Comparison of ENCODE assay signal across 1 cellular context in genomic region chrX:153888344-153888743, GRCh38.
TF ChIP-seq lines count a peak whose summit lies in the region.

No MANE protein-coding gene starts in this region.

TF ChIP-seq in GM12891, 5 proteins besides CTCF, POLR2A, EP300 and RAD21:
- no peak for TF ChIP-seq PAX5 (IDR thresholded peaks at IDR 0.05; ENCODE audit: insufficient read depth, low read length, severe bottlenecking)
- TF ChIP-seq TAF1 (IDR thresholded peaks at IDR 0.05; ENCODE audit: low read depth, low read length), result no peak
- TF ChIP-seq POU2F2 (IDR thresholded peaks at IDR 0.05; ENCODE audit: low read depth, low read length), result no peak
- peak; percentile 60 for TF ChIP-seq SPI1 (IDR thresholded peaks at IDR 0.05; ENCODE audit: low read depth, low read length)
